ENCODE assay signal across 18 cellular contexts in genomic region chr11:1121343-1122331, GRCh38. TPM values are rescaled to one million over a fixed set of nuclear protein-coding genes. Genes with fewer than 3 reads are reported as not detected.
DNase-seq lines count a peak whose midpoint lies in the region; ATAC-seq and TF ChIP-seq lines count a peak whose summit lies in the region.
"Had no signal": no experiment of that assay in that cellular context is flagged by ENCODE, and none has a peak within 500 bp of the region (broad histone marks: within the 10 kb centered on the region; RNA-seq: fewer than 3 reads in every experiment).

No MANE protein-coding gene starts in this region.

- DNase-seq in activated naive CD8-positive, alpha-beta T cell treated with anti-CD3 and anti-CD28 coated beads, Interleukin-2, amount 10 ng/mL, durations not matched to agents 7 days and 5 days: peak; percentile 26
- DNase-seq in activated naive CD8-positive, alpha-beta T cell treated with anti-CD3 and anti-CD28 coated beads, Interleukin-2, amount 50 U/mL, for 24 hours: no peak
- DNase-seq in Panc1 (ENCODE audit: low read depth, low spot score) (no peak), hepatic stellate cell (ENCODE audit: low spot score) (peak; percentile 41), tibial artery (peak; percentile 17 to 44), epidermal melanocyte (ENCODE audit: insufficient read length, low spot score) (no peak), NCI-H345 (lab: John Stamatoyannopoulos, UW) (no peak), DMS153 (lab: John Stamatoyannopoulos, UW) (no peak)
- DNase-seq: foreskin keratinocyte, HFFc6, NCI-H1694 treated with DMSO at 0.1 percent for 48 hours, NCI-H524 treated with DMSO at 0.1 percent for 48 hours had no signal

- H3K27ac ChIP-seq in Panc1 (ENCODE audit: low read length): no peak overlapping the region
- H3K27ac ChIP-seq in tibial artery: no peak overlapping the region
- H3K27ac ChIP-seq: foreskin keratinocyte, PC-9, skin epidermis had no signal

- no peak overlapping the region for H3K4me3 Mint-ChIP-seq in activated naive CD8-positive, alpha-beta T cell treated with anti-CD3 and anti-CD28 coated beads, Interleukin-2, amount 10 ng/mL, durations not matched to agents 7 days and 5 days
- H3K4me3 Mint-ChIP-seq in activated naive CD8-positive, alpha-beta T cell treated with anti-CD3 and anti-CD28 coated beads, Interleukin-2, amount 50 U/mL, for 24 hours: no peak overlapping the region
- H3K4me3 Mint-ChIP-seq: HFFc6 had no signal

- CTCF ChIA-PET in Panc1 (lab: Charles Lee): no interaction called here

- no peak for ATAC-seq in activated naive CD8-positive, alpha-beta T cell treated with anti-CD3 and anti-CD28 coated beads, Interleukin-2, amount 10 ng/mL, durations not matched to agents 7 days and 5 days (ENCODE audit: low read depth)
- no peak for ATAC-seq in activated naive CD8-positive, alpha-beta T cell treated with anti-CD3 and anti-CD28 coated beads, Interleukin-2, amount 50 U/mL, for 24 hours
- ATAC-seq in Panc1: peak; percentile 57
- ATAC-seq: foreskin keratinocyte had no signal

- POLR2A ChIA-PET in activated naive CD8-positive, alpha-beta T cell treated with anti-CD3 and anti-CD28 coated beads, Interleukin-2, amount 10 ng/mL, durations not matched to agents 7 days and 5 days (lab: Charles Lee): no interaction called here
- POLR2A ChIA-PET in Panc1 (lab: Charles Lee): no interaction called here

- in situ Hi-C loops in Panc1 (cut with HindIII; ENCODE audit: low pct_unique_long_range_greater_than_20kb, low sequenced_read_pairs): no loop called here

- H3K4me1 ChIP-seq in Panc1 (ENCODE audit: control insufficient read depth, insufficient read depth, low read length) (peaks cover 19% of the 10 kb centered on the region), tibial artery (no peaks in the 10 kb centered on the region)
- H3K4me1 ChIP-seq: foreskin keratinocyte had no signal

- peaks cover 13% of the 10 kb centered on the region for H3K9me3 Mint-ChIP-seq in activated naive CD8-positive, alpha-beta T cell treated with anti-CD3 and anti-CD28 coated beads, Interleukin-2, amount 10 ng/mL, durations not matched to agents 7 days and 5 days
- peaks cover 9% of the 10 kb centered on the region for H3K9me3 Mint-ChIP-seq in activated naive CD8-positive, alpha-beta T cell treated with anti-CD3 and anti-CD28 coated beads, Interleukin-2, amount 50 U/mL, for 24 hours

- intact Hi-C loops in Panc1 (cut with micrococcal nuclease; ENCODE audit: unreplicated experiment) (no loop called here), tibial artery (cut with DNase I; ENCODE audit: low total_unique reads) (no loop called here)

- no peak overlapping the region for H3K27ac Mint-ChIP-seq in activated naive CD8-positive, alpha-beta T cell treated with anti-CD3 and anti-CD28 coated beads, Interleukin-2, amount 10 ng/mL, durations not matched to agents 7 days and 5 days
- H3K27ac Mint-ChIP-seq in activated naive CD8-positive, alpha-beta T cell treated with anti-CD3 and anti-CD28 coated beads, Interleukin-2, amount 50 U/mL, for 24 hours: no peak overlapping the region
- H3K27ac Mint-ChIP-seq: HFFc6 had no signal

- no TSS peak for BruUV-seq in Panc1 (replicated peaks; lab: Mats Ljungman, UMichigan)

- H3K4me3 ChIP-seq in Panc1 (ENCODE audit: low read depth in 2 of 2, low read length in 2 of 2): no peak overlapping the region
- H3K4me3 ChIP-seq in tibial artery: no peak overlapping the region
- H3K4me3 ChIP-seq: PC-9, skin epidermis had no signal

- no peaks in the 10 kb centered on the region for H3K36me3 Mint-ChIP-seq in activated naive CD8-positive, alpha-beta T cell treated with anti-CD3 and anti-CD28 coated beads, Interleukin-2, amount 10 ng/mL, durations not matched to agents 7 days and 5 days
- peaks cover 2% of the 10 kb centered on the region for H3K36me3 Mint-ChIP-seq in activated naive CD8-positive, alpha-beta T cell treated with anti-CD3 and anti-CD28 coated beads, Interleukin-2, amount 50 U/mL, for 24 hours (ENCODE audit: low read depth)

- no peaks in the 10 kb centered on the region for H3K4me1 Mint-ChIP-seq in activated naive CD8-positive, alpha-beta T cell treated with anti-CD3 and anti-CD28 coated beads, Interleukin-2, amount 10 ng/mL, durations not matched to agents 7 days and 5 days
- no peaks in the 10 kb centered on the region for H3K4me1 Mint-ChIP-seq in activated naive CD8-positive, alpha-beta T cell treated with anti-CD3 and anti-CD28 coated beads, Interleukin-2, amount 50 U/mL, for 24 hours

- H3K27me3 ChIP-seq in Panc1 (ENCODE audit: control insufficient read depth, insufficient read depth, low read length) (no peaks in the 10 kb centered on the region), tibial artery (peaks cover 0 to 57% of the 10 kb centered on the region in 2 donors)
- H3K27me3 ChIP-seq: foreskin keratinocyte had no signal

- H3K36me3 ChIP-seq in Panc1 (ENCODE audit: control insufficient read depth, insufficient read depth, low read length) (no peaks in the 10 kb centered on the region), tibial artery (no peaks in the 10 kb centered on the region)

- H3K27me3 Mint-ChIP-seq in activated naive CD8-positive, alpha-beta T cell treated with anti-CD3 and anti-CD28 coated beads, Interleukin-2, amount 10 ng/mL, durations not matched to agents 7 days and 5 days: no peaks in the 10 kb centered on the region
- peaks cover 5% of the 10 kb centered on the region for H3K27me3 Mint-ChIP-seq in activated naive CD8-positive, alpha-beta T cell treated with anti-CD3 and anti-CD28 coated beads, Interleukin-2, amount 50 U/mL, for 24 hours

- no peak for TF ChIP-seq CTCF in Panc1 (IDR thresholded peaks at IDR 0.05)
- no peak for TF ChIP-seq CTCF in tibial artery (IDR thresholded peaks at IDR 0.05)

- H3K9me3 ChIP-seq in Panc1 (ENCODE audit: control insufficient read depth, insufficient read depth, low read depth, low read length) (no peaks in the 10 kb centered on the region), tibial artery (no peaks in the 10 kb centered on the region)

RNA-seq across cellular contexts. Expression of gene MUC5AC, which starts 36.1 kb away (rescaled TPM):
- total RNA-seq in activated naive CD8-positive, alpha-beta T cell treated with anti-CD3 and anti-CD28 coated beads, Interleukin-2, amount 10 ng/mL, durations not matched to agents 7 days and 5 days: not detected
- total RNA-seq in Panc1 (2021; ENCODE audit: unreplicated experiment): 0.03 TPM
- 0.04 TPM for polyA plus RNA-seq in Panc1 (2012; ENCODE audit: insufficient read length)
- total RNA-seq: foreskin keratinocyte; HFFc6; LHCN-M2; mesenteric fat pad; subcutaneous adipose tissue; T-helper 1 cell treated with Interleukin-12 subunit alpha and Interleukin-12 subunit beta and Interleukin-4 antibody, amounts not matched to agents 30 ng/mL and 1 ng/mL, for 36 hours had no signal
- polyA plus RNA-seq: foreskin keratinocyte had no signal

RNA-seq across cellular contexts. Expression of gene MUC2, which starts 47.0 kb away (rescaled TPM):
- not detected for total RNA-seq in activated naive CD8-positive, alpha-beta T cell treated with anti-CD3 and anti-CD28 coated beads, Interleukin-2, amount 10 ng/mL, durations not matched to agents 7 days and 5 days
- total RNA-seq in Panc1 (2021; ENCODE audit: unreplicated experiment): 0.08 TPM
- not detected for polyA plus RNA-seq in Panc1 (2012; ENCODE audit: insufficient read length)
- total RNA-seq: foreskin keratinocyte; LHCN-M2; T-helper 1 cell treated with Interleukin-12 subunit alpha and Interleukin-12 subunit beta and Interleukin-4 antibody, amounts not matched to agents 30 ng/mL and 1 ng/mL, for 36 hours had no signal
- polyA plus RNA-seq: foreskin keratinocyte had no signal

Comparison
In these comparisons a context has a peak if more than half of its experiments do, and no peak if none do; other contexts are left out.
1. DNase-seq: peak in activated naive CD8-positive, alpha-beta T cell treated with anti-CD3 and anti-CD28 coated beads, Interleukin-2, amount 10 ng/mL, durations not matched to agents 7 days and 5 days (single experiment), hepatic stellate cell (single experiment) and tibial artery (2 of 2); none in activated naive CD8-positive, alpha-beta T cell treated with anti-CD3 and anti-CD28 coated beads, Interleukin-2, amount 50 U/mL, for 24 hours (single experiment), Panc1 (single experiment), epidermal melanocyte (single experiment), NCI-H345 (single experiment) and DMS153 (single experiment).